Comparison of ENCODE assay signal across 9 cellular contexts in the genomic region with DNA sequence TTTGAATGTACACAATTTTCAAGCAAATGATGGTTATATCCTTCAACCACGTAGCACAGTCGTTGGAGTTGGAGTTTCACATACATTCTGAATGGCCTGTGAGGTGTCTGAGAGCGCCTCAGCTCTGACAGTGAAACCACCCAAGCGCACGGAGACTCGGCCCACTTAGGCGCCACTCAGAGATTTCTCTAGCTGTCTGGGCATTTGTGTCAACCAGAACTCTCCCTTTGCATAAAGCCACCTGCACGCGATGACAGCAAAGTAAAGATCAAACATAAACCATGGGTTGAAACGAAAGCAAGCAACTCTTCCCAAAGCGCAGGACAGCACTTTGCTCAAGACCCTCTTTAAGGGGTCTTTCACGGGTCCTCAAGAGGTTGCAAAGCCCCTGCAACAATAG. TPM values are rescaled to one million over a fixed set of nuclear protein-coding genes. Genes with fewer than 3 reads are reported as not detected.
DNase-seq lines count a peak whose midpoint lies in the region; ATAC-seq and TF ChIP-seq lines count a peak whose summit lies in the region.
"Had no signal": no experiment of that assay in that cellular context is flagged by ENCODE, and none has a peak within 500 bp of the region (broad histone marks: within the 10 kb centered on the region; RNA-seq: fewer than 3 reads in every experiment).

No MANE protein-coding gene starts in this region.

- peak; percentile 33 for DNase-seq in activated CD4-positive, alpha-beta T cell treated with anti-CD3 and anti-CD28 coated beads for 36 hours
- no peak for DNase-seq in activated CD4-positive, alpha-beta T cell treated with anti-CD3 and anti-CD28 coated beads for 1 hour
- DNase-seq in Panc1 (ENCODE audit: low read depth, low spot score) (no peak), glomerular visceral epithelial cell (ENCODE audit: extremely low spot score) (peak; percentile 23), HuH-7 (ENCODE audit: low spot score) (no peak)
- DNase-seq in stimulated activated naive CD8-positive, alpha-beta T cell treated with anti-CD3 and anti-CD28 coated beads, Interleukin-15, amount 100 ng/mL, for 72 hours, result no peak
- DNase-seq in stimulated activated CD4-positive, alpha-beta T cell treated with anti-CD3 and anti-CD28 coated beads, Interleukin-4, amount 100 ng/mL, for 4 hours, result no peak

- in situ Hi-C loops in Panc1 (cut with HindIII; ENCODE audit: low pct_unique_long_range_greater_than_20kb, low sequenced_read_pairs), result no loop called here

- H3K4me1 ChIP-seq in Panc1 (ENCODE audit: control insufficient read depth, insufficient read depth, low read length), result peaks cover 20% of the 10 kb centered on the region

- H3K27ac ChIP-seq in Panc1 (ENCODE audit: low read length), result no peak overlapping the region
- H3K27ac ChIP-seq: BLaER1 treated with 17β-estradiol and CSF1 and Interleukin-3, amounts not matched to agents 10 nM and 100 nM had no signal

- H3K4me3 ChIP-seq in Panc1 (ENCODE audit: low read depth in 2 of 2, low read length in 2 of 2), result peak overlapping the region; percentile 47 to 63; a peak in 3 of 4 replicates

- peak; percentile 45 for ATAC-seq in activated CD4-positive, alpha-beta T cell treated with anti-CD3 and anti-CD28 coated beads for 36 hours
- ATAC-seq in Panc1, result no peak
- ATAC-seq in stimulated activated naive CD8-positive, alpha-beta T cell treated with anti-CD3 and anti-CD28 coated beads, Interleukin-15, amount 100 ng/mL, for 72 hours, result peak; percentile 19
- no peak for ATAC-seq in HG03196 (IDR thresholded peaks at IDR 0.05; ENCODE audit: unreplicated experiment)

- peak overlapping the region; percentile 34 for H3K4me3 Mint-ChIP-seq in activated CD4-positive, alpha-beta T cell treated with anti-CD3 and anti-CD28 coated beads for 36 hours
- H3K4me3 Mint-ChIP-seq in stimulated activated naive CD8-positive, alpha-beta T cell treated with anti-CD3 and anti-CD28 coated beads, Interleukin-15, amount 100 ng/mL, for 72 hours, result peak overlapping the region; percentile 57 to 80

- POLR2A ChIA-PET in activated CD4-positive, alpha-beta T cell treated with anti-CD3 and anti-CD28 coated beads for 36 hours (lab: Charles Lee), result interaction anchor here (0.6 kb wide), 1 partner anchor 117 kb away, joined by 3 read pairs; no protein-coding TSS in a partner anchor
- POLR2A ChIA-PET in Panc1 (lab: Charles Lee), result interaction anchor here (0.6 kb wide), 1 partner anchor 12 kb away, joined by 6 read pairs; no protein-coding TSS in a partner anchor

- BruUV-seq in Panc1 (replicated peaks; lab: Mats Ljungman, UMichigan), result no TSS peak

- H3K9me3 Mint-ChIP-seq in activated CD4-positive, alpha-beta T cell treated with anti-CD3 and anti-CD28 coated beads for 36 hours (ENCODE audit: low read depth), result no peaks in the 10 kb centered on the region
- H3K9me3 Mint-ChIP-seq in stimulated activated naive CD8-positive, alpha-beta T cell treated with anti-CD3 and anti-CD28 coated beads, Interleukin-15, amount 100 ng/mL, for 72 hours, result no peaks in the 10 kb centered on the region

- no peaks in the 10 kb centered on the region for H3K9me3 ChIP-seq in Panc1 (ENCODE audit: control insufficient read depth, insufficient read depth, low read depth, low read length)

- H3K4me1 Mint-ChIP-seq in activated CD4-positive, alpha-beta T cell treated with anti-CD3 and anti-CD28 coated beads for 36 hours, result peaks cover 11% of the 10 kb centered on the region
- H3K4me1 Mint-ChIP-seq in stimulated activated naive CD8-positive, alpha-beta T cell treated with anti-CD3 and anti-CD28 coated beads, Interleukin-15, amount 100 ng/mL, for 72 hours, result peaks cover 42% of the 10 kb centered on the region

- H3K27ac Mint-ChIP-seq in activated CD4-positive, alpha-beta T cell treated with anti-CD3 and anti-CD28 coated beads for 36 hours, result no peak overlapping the region
- H3K27ac Mint-ChIP-seq in stimulated activated naive CD8-positive, alpha-beta T cell treated with anti-CD3 and anti-CD28 coated beads, Interleukin-15, amount 100 ng/mL, for 72 hours, result no peak overlapping the region

- intact Hi-C loops in activated CD4-positive, alpha-beta T cell treated with anti-CD3 and anti-CD28 coated beads for 36 hours (cut with DNase I, micrococcal nuclease), result loop anchor here (5.0 kb wide), 2 partner anchors 102 to 128 kb away; no protein-coding TSS in a partner anchor
- intact Hi-C loops in Panc1 (cut with micrococcal nuclease; ENCODE audit: unreplicated experiment), result loop anchor here (5.0 kb wide), 2 partner anchors 113 to 133 kb away; no protein-coding TSS in a partner anchor

- CTCF ChIA-PET in activated CD4-positive, alpha-beta T cell treated with anti-CD3 and anti-CD28 coated beads for 36 hours (lab: Charles Lee), result interaction anchor here (0.6 to 1.9 kb wide), 8 partner anchors 13 to 130 kb away, joined by 3 to 6 read pairs (median 4); no protein-coding TSS in a partner anchor
- CTCF ChIA-PET in Panc1 (lab: Charles Lee), result interaction anchor here (0.5 to 2.2 kb wide), 4 partner anchors 33 to 604 kb away, joined by 3 to 32 read pairs (median 4); no protein-coding TSS in a partner anchor

- no peak for TF ChIP-seq CTCF in Panc1 (IDR thresholded peaks at IDR 0.05)

- H3K36me3 ChIP-seq in Panc1 (ENCODE audit: control insufficient read depth, insufficient read depth, low read length), result no peaks in the 10 kb centered on the region
- H3K36me3 ChIP-seq: BLaER1 treated with 17β-estradiol and CSF1 and Interleukin-3, amounts not matched to agents 10 nM and 100 nM had no signal

- H3K27me3 Mint-ChIP-seq in activated CD4-positive, alpha-beta T cell treated with anti-CD3 and anti-CD28 coated beads for 36 hours, result peaks cover 62% of the 10 kb centered on the region
- peaks cover 96% of the 10 kb centered on the region for H3K27me3 Mint-ChIP-seq in stimulated activated naive CD8-positive, alpha-beta T cell treated with anti-CD3 and anti-CD28 coated beads, Interleukin-15, amount 100 ng/mL, for 72 hours

- H3K27me3 ChIP-seq in Panc1 (ENCODE audit: control insufficient read depth, insufficient read depth, low read length), result peaks cover 18% of the 10 kb centered on the region

- no peaks in the 10 kb centered on the region for H3K36me3 Mint-ChIP-seq in activated CD4-positive, alpha-beta T cell treated with anti-CD3 and anti-CD28 coated beads for 36 hours (ENCODE audit: low read depth)

RNA-seq across cellular contexts. Expression of gene SLC6A4, which starts 0.5 kb away (rescaled TPM):
- total RNA-seq in activated CD4-positive, alpha-beta T cell treated with anti-CD3 and anti-CD28 coated beads for 36 hours, result not detected
- not detected for total RNA-seq in Panc1 (2021; ENCODE audit: unreplicated experiment)
- not detected for polyA plus RNA-seq in Panc1 (2012; ENCODE audit: insufficient read length)

RNA-seq across cellular contexts. Expression of gene BLMH, which starts 56.8 kb away (rescaled TPM):
- 10 to 100 TPM; 54.3 to 74.5 TPM for total RNA-seq in activated CD4-positive, alpha-beta T cell treated with anti-CD3 and anti-CD28 coated beads for 36 hours
- 59.0 TPM for total RNA-seq in Panc1 (2021; ENCODE audit: unreplicated experiment)
- 41.7 TPM for polyA plus RNA-seq in Panc1 (2012; ENCODE audit: insufficient read length)

Comparison
In these comparisons a context has a peak if more than half of its experiments do, and no peak if none do; other contexts are left out.
1. DNase-seq: peak in activated CD4-positive, alpha-beta T cell treated with anti-CD3 and anti-CD28 coated beads for 36 hours (single experiment) and glomerular visceral epithelial cell (single experiment); none in activated CD4-positive, alpha-beta T cell treated with anti-CD3 and anti-CD28 coated beads for 1 hour (single experiment), Panc1 (single experiment), stimulated activated naive CD8-positive, alpha-beta T cell treated with anti-CD3 and anti-CD28 coated beads, Interleukin-15, amount 100 ng/mL, for 72 hours (0 of 2), stimulated activated CD4-positive, alpha-beta T cell treated with anti-CD3 and anti-CD28 coated beads, Interleukin-4, amount 100 ng/mL, for 4 hours (0 of 2) and HuH-7 (single experiment).
2. ATAC-seq: peak in activated CD4-positive, alpha-beta T cell treated with anti-CD3 and anti-CD28 coated beads for 36 hours (single experiment) and stimulated activated naive CD8-positive, alpha-beta T cell treated with anti-CD3 and anti-CD28 coated beads, Interleukin-15, amount 100 ng/mL, for 72 hours (single experiment); none in Panc1 (single experiment) and HG03196 (single experiment).